ENCODE assay signal across 8 cellular contexts in genomic region chr17:60677308-60678117, GRCh38. TPM values are rescaled to one million over a fixed set of nuclear protein-coding genes. Genes with fewer than 3 reads are reported as not detected.
DNase-seq lines count a peak whose midpoint lies in the region; ATAC-seq and TF ChIP-seq lines count a peak whose summit lies in the region.

BCAS3 (plus strand) TSS chr17:60677851.

- H3K27me3 ChIP-seq in prostate gland (replicated peaks; ENCODE audit: insufficient read depth) = no peaks in the 10 kb centered on the region

- under 1% methylated on average over 51 of the region's 51 CpGs for WGBS in prostate gland
- under 1% methylated on average over 51 of the region's 51 CpGs for WGBS in urinary bladder

- peak; percentile 99 for DNase-seq in GM13976 (ENCODE audit: low spot score)
- DNase-seq in NCI-H146 treated with DMSO at 0.1 percent for 48 hours (lab: John Stamatoyannopoulos, UW; ENCODE audit: unreplicated experiment) = peak; percentile 96
- DNase-seq in amygdala (lab: John Stamatoyannopoulos, UW) = peak; percentile 93 to 100 (median 99)
- DNase-seq in left ventricle myocardium superior = peak; percentile 97
- peak; percentile 99 for DNase-seq in prostate gland (ENCODE audit: low spot score)

- no peaks in the 10 kb centered on the region for H3K36me3 ChIP-seq in prostate gland
- no peaks in the 10 kb centered on the region for H3K36me3 ChIP-seq in urinary bladder (ENCODE audit: insufficient read depth)

- no peaks in the 10 kb centered on the region for H3K9me3 ChIP-seq in prostate gland

- TF ChIP-seq POLR2A in prostate gland (IDR thresholded peaks at IDR 0.05) = peak; percentile 97

- intact Hi-C loops in T-helper 1 cell treated with Interleukin-12 subunit alpha and Interleukin-12 subunit beta and Interleukin-4 antibody, amounts not matched to agents 30 ng/mL and 1 ng/mL, for 36 hours (cut with micrococcal nuclease) = loop anchor here (1.0 to 10.0 kb wide), 12 partner anchors 39 to 1975 kb away; partner anchors contain the start of genes APPBP2, BRIP1, CLTC and GDPD1
- intact Hi-C loops in left ventricle myocardium superior (cut with micrococcal nuclease) = no loop called here
- intact Hi-C loops in prostate gland (cut with DNase I) = no loop called here

- peak; percentile 95 for ATAC-seq in HG02870 (IDR thresholded peaks at IDR 0.05; ENCODE audit: unreplicated experiment)
- ATAC-seq in left ventricle myocardium superior = peak; percentile 99

- H3K27ac ChIP-seq in prostate gland (peak within 1 kb of the TSS; percentile 75 to 90), urinary bladder (ENCODE audit: low read depth) (peak within 1 kb of the TSS; percentile 71)

- no peak for TF ChIP-seq CTCF in GM13976 (IDR thresholded peaks at IDR 0.05; ENCODE audit: borderline replicate concordance, control extremely low read depth, extremely low read depth, insufficient read depth, missing control alignments)
- no peak for TF ChIP-seq CTCF in prostate gland (IDR thresholded peaks at IDR 0.05)

- H3K4me1 ChIP-seq in prostate gland (replicated peaks) (no peaks in the 10 kb centered on the region), urinary bladder (ENCODE audit: insufficient read depth) (peaks cover 2% of the 10 kb centered on the region)

- peak within 1 kb of the TSS; percentile 64 to 93 for H3K4me3 ChIP-seq in prostate gland
- H3K4me3 ChIP-seq in urinary bladder (ENCODE audit: low read depth, low read length) = peak within 1 kb of the TSS; percentile 67

- in situ Hi-C loops in GM13976 (cut with MboI; ENCODE audit: low sequenced_read_pairs, unreplicated experiment) = no loop called here

RNA-seq across cellular contexts. Expression of gene BCAS3, which starts in this region (rescaled TPM):
- 19.0 and 21.6 TPM in 2 replicates for total RNA-seq in T-helper 1 cell treated with Interleukin-12 subunit alpha and Interleukin-12 subunit beta and Interleukin-4 antibody, amounts not matched to agents 30 ng/mL and 1 ng/mL, for 36 hours
- total RNA-seq in left ventricle myocardium superior (15.9 TPM), prostate gland (10 to 100 TPM; 57.8 to 93.9 TPM), urinary bladder (72.4 TPM)
- polyA plus RNA-seq in urinary bladder = 17.6 TPM

Comparison
In these comparisons a context has a peak if more than half of its experiments do, and no peak if none do; other contexts are left out.
1. Peak in every context shown above with its lines: DNase-seq, ATAC-seq, H3K4me3 ChIP-seq and H3K27ac ChIP-seq.